In the genomic region with DNA sequence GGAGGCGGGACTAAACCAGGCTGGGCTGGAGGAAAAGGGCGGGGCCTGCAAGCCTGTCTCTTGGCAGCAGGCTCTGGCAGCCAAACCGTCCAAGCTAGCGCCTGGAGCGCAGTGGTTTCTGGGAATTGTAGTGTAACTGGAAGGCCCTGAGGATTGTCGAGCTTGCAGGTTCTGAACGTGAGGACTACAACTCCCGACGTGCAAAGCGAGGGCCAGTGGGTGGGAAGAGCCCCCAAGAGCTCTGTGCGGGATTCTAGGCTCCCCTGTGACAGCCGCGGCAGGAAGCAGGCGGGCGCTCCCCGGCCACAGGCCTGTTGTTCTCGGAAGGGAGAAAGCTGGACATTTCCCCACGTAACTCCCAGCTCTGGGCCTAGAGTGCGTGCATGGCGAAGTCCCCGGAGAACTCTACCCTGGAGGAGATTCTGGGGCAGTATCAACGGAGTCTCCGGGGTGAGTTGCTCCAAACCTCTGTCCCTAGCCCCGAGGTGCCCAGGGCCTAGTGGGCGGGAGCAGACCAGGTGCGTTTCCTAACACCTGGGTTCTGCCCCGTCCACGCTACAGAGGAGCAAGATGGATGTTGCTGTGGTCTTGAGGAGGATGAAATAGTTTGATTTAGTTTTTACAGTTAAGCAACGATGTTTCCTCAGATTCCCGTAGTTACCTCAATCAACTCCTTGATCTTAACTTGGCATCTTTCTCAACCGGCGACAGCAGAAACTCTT, we compare ENCODE assay signal across 8 cellular contexts. TPM values are rescaled to one million over a fixed set of nuclear protein-coding genes. Genes with fewer than 3 reads are reported as not detected.
DNase-seq lines count a peak whose midpoint lies in the region; ATAC-seq and TF ChIP-seq lines count a peak whose summit lies in the region.

A gene (plus strand): TSS at position 251 of the 722 bp plus-strand sequence. CDS start 133 bp downstream, at position 384.

- no peaks in the 10 kb centered on the region for H3K9me3 ChIP-seq in CD8-positive, alpha-beta T cell (ENCODE audit: low read length)
- no peaks in the 10 kb centered on the region for H3K9me3 ChIP-seq in lower lobe of right lung

- peak within 1 kb of the TSS; percentile 99 for H3K27ac Mint-ChIP-seq in CD8-positive, alpha-beta T cell

- TF ChIP-seq CTCF in CD8-positive, alpha-beta T cell (IDR thresholded peaks at IDR 0.05) = no peak
- TF ChIP-seq CTCF in lower lobe of right lung (IDR thresholded peaks at IDR 0.05) = no peak

- no peaks in the 10 kb centered on the region for H3K9me3 Mint-ChIP-seq in CD8-positive, alpha-beta T cell

- peaks cover 27% of the 10 kb centered on the region for H3K36me3 Mint-ChIP-seq in CD8-positive, alpha-beta T cell

- H3K4me1 ChIP-seq in CD8-positive, alpha-beta T cell (ENCODE audit: insufficient read depth, low read length) = peaks cover 26% of the 10 kb centered on the region
- peaks cover 59% of the 10 kb centered on the region for H3K4me1 ChIP-seq in lower lobe of right lung

- H3K4me3 Mint-ChIP-seq in CD8-positive, alpha-beta T cell = peak within 1 kb of the TSS; percentile 96

- ATAC-seq in CD8-positive, alpha-beta T cell = peak; percentile 75
- peak; percentile 76 for ATAC-seq in GM19467 (IDR thresholded peaks at IDR 0.05; ENCODE audit: unreplicated experiment)
- ATAC-seq in lower lobe of right lung = peak; percentile 94 to 96

- H3K4me3 ChIP-seq in CD8-positive, alpha-beta T cell (ENCODE audit: low read depth, low read length) = peak within 1 kb of the TSS; percentile 77
- H3K4me3 ChIP-seq in lower lobe of right lung = peak within 1 kb of the TSS; percentile 81

- CTCF ChIA-PET in CD8-positive, alpha-beta T cell (lab: Charles Lee) = no interaction called here

- POLR2A ChIA-PET in CD8-positive, alpha-beta T cell (lab: Charles Lee) = interaction anchor here (0.7 to 2.5 kb wide), 9 partner anchors 13 to 1736 kb away, joined by 3 to 13 read pairs (median 3); a partner anchor contains a TSS

- peak within 1 kb of the TSS; percentile 93 for H3K27ac ChIP-seq in CD8-positive, alpha-beta T cell (ENCODE audit: low read depth, low read length)
- H3K27ac ChIP-seq in lower lobe of right lung = peak within 1 kb of the TSS; percentile 98

- no peaks in the 10 kb centered on the region for H3K27me3 ChIP-seq in CD8-positive, alpha-beta T cell (ENCODE audit: insufficient read depth, low read length)
- H3K27me3 ChIP-seq in lower lobe of right lung (ENCODE audit: low read depth) = no peaks in the 10 kb centered on the region

- H3K27me3 Mint-ChIP-seq in CD8-positive, alpha-beta T cell (ENCODE audit: low read depth) = no peaks in the 10 kb centered on the region

- intact Hi-C loops in CD8-positive, alpha-beta T cell (cut with DNase I, micrococcal nuclease) = loop anchor here (1.0 to 10.0 kb wide), 18 partner anchors 594 to 1737 kb away; a partner anchor contains a TSS
- intact Hi-C loops in lower lobe of right lung (cut with DNase I) = no loop called here

- H3K36me3 ChIP-seq in CD8-positive, alpha-beta T cell (ENCODE audit: insufficient read depth, low read length) = no peaks in the 10 kb centered on the region
- H3K36me3 ChIP-seq in lower lobe of right lung = no peaks in the 10 kb centered on the region

- H3K4me1 Mint-ChIP-seq in CD8-positive, alpha-beta T cell (ENCODE audit: low read depth) = peaks cover 55% of the 10 kb centered on the region

- DNase-seq in CD8-positive, alpha-beta T cell = peak; percentile 85 to 95 (median 91)
- DNase-seq in HS-27A (ENCODE audit: low read depth) = peak; percentile 98
- peak; percentile 84 for DNase-seq in NK-92 (lab: John Stamatoyannopoulos, UW; ENCODE audit: unreplicated experiment)
- DNase-seq in activated CD8-positive, alpha-beta memory T cell treated with anti-CD3 and anti-CD28 coated beads for 1 hour (ENCODE audit: extremely low read depth in 1 of 2, low read depth in 1 of 2) = peak; percentile 85 to 88
- DNase-seq in effector CD4-positive, alpha-beta T cell = peak; percentile 95
- DNase-seq in lower lobe of right lung = peak; percentile 98
- peak; percentile 87 to 93 (median 90) for DNase-seq in stimulated activated CD4-positive, alpha-beta T cell treated with anti-CD3 and anti-CD28 coated beads, TNF-alpha, amount 100 ng/mL, for 24 hours (ENCODE audit: low read depth in 3 of 3)

RNA-seq across cellular contexts. Expression of the gene that starts here (rescaled TPM):
- total RNA-seq in CD8-positive, alpha-beta T cell = 10 to 100 TPM; 17.7 to 25.4 TPM
- total RNA-seq in lower lobe of right lung = 92.7 TPM

Comparison
In these comparisons a context has a peak if more than half of its experiments do, and no peak if none do; other contexts are left out.
1. Peak in every context shown above with its lines: DNase-seq, ATAC-seq, H3K4me3 ChIP-seq and H3K27ac ChIP-seq.